ENCODE assay signal across 1 cellular context in the genomic region with DNA sequence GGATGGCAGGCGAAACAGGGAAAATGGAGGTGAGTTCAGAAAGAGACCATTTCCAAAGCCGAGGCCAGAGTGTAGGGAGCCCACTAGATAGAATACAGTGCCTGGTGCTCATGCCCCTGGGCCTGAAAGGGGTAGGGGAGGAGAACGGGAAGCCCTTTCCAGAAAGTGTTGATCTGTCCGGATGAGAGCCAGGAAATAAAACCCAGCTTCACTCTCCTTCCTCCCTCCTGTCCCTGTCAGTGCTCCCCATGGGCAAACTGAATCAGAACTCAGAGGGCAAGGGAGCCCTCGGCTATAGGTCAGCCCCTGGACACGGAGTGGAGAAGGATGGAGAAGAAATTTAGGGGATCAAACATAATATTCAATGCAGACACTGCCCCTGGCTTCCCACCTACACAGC.
TF ChIP-seq lines count a peak whose summit lies in the region.

No MANE protein-coding gene starts in this region.

TF ChIP-seq in GM23338, 12 proteins besides CTCF, POLR2A, EP300 and RAD21 (continued from another document):
- TF ChIP-seq, protein P1, sequence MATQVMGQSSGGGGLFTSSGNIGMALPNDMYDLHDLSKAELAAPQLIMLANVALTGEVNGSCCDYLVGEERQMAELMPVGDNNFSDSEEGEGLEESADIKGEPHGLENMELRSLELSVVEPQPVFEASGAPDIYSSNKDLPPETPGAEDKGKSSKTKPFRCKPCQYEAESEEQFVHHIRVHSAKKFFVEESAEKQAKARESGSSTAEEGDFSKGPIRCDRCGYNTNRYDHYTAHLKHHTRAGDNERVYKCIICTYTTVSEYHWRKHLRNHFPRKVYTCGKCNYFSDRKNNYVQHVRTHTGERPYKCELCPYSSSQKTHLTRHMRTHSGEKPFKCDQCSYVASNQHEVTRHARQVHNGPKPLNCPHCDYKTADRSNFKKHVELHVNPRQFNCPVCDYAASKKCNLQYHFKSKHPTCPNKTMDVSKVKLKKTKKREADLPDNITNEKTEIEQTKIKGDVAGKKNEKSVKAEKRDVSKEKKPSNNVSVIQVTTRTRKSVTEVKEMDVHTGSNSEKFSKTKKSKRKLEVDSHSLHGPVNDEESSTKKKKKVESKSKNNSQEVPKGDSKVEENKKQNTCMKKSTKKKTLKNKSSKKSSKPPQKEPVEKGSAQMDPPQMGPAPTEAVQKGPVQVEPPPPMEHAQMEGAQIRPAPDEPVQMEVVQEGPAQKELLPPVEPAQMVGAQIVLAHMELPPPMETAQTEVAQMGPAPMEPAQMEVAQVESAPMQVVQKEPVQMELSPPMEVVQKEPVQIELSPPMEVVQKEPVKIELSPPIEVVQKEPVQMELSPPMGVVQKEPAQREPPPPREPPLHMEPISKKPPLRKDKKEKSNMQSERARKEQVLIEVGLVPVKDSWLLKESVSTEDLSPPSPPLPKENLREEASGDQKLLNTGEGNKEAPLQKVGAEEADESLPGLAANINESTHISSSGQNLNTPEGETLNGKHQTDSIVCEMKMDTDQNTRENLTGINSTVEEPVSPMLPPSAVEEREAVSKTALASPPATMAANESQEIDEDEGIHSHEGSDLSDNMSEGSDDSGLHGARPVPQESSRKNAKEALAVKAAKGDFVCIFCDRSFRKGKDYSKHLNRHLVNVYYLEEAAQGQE (IDR thresholded peaks at IDR 0.05; ENCODE audit: unreplicated experiment) = no peak
- TF ChIP-seq ZNF331 (CRISPR knock-in tag; IDR thresholded peaks at IDR 0.05; ENCODE audit: low read depth) (no peak), NANOG (IDR thresholded peaks at IDR 0.05; ENCODE audit: borderline replicate concordance) (no peak), STAT1 (IDR thresholded peaks at IDR 0.05; ENCODE audit: unreplicated experiment) (no peak), JUNB (IDR thresholded peaks at IDR 0.05; ENCODE audit: unreplicated experiment) (no peak), EZH2phosphoT487 (IDR thresholded peaks at IDR 0.05; ENCODE audit: unreplicated experiment) (no peak), ZNF114 (CRISPR knock-in tag; IDR thresholded peaks at IDR 0.05) (no peak), POLR2AphosphoS5 (IDR thresholded peaks at IDR 0.05; ENCODE audit: low read depth) (no peak), ZNF462 (CRISPR knock-in tag; IDR thresholded peaks at IDR 0.05) (no peak)
- TF ChIP-seq, protein P2, sequence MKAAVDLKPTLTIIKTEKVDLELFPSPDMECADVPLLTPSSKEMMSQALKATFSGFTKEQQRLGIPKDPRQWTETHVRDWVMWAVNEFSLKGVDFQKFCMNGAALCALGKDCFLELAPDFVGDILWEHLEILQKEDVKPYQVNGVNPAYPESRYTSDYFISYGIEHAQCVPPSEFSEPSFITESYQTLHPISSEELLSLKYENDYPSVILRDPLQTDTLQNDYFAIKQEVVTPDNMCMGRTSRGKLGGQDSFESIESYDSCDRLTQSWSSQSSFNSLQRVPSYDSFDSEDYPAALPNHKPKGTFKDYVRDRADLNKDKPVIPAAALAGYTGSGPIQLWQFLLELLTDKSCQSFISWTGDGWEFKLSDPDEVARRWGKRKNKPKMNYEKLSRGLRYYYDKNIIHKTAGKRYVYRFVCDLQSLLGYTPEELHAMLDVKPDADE (IDR thresholded peaks at IDR 0.05) = no peak
TF ChIP-seq in GM23338: peak in this region for 0.
